8 cellular contexts compared by ENCODE assay signal in the genomic region with DNA sequence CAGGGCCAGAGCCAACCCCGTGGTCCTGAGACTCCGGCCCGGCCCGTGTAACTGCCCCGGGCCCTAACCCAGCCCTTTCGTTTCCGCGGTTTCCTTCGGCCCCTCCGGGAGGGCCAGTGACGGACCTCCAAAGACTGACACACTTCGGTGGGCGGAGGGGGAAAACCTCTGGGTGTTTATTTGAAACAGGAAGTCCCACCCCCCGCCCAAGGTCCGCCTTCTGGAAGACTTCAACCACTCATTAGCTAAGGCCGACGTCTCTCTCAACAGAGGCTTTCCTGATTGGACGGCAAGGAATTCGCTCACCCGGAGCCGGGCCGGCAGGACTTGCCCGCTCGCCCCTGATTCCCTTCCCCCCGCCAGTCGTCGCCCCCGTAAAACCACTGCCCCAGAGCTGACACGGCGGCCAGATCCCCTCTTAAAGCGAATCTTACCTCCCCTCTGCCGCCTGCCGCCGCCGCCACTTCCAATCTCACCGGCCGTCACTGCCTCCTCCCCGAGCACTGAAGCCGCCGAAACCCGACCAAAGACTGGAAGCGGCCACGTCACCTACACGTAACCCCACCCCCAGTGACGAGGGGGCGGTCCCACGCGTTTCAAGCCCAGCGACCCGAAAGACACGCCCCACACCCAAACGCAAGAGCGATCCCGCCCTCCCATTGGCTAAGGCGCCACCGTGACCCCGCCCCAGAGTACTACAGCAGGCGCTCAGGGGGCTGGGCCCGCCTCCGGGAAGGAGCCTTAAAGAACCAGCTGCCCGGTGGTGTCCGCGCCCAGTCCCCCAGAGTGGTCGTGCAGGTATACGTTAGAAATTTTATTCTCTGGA. TPM values are rescaled to one million over a fixed set of nuclear protein-coding genes. Genes with fewer than 3 reads are reported as not detected.
DNase-seq lines count a peak whose midpoint lies in the region; ATAC-seq, FAIRE-seq and TF ChIP-seq lines count a peak whose summit lies in the region.

A gene with protein sequence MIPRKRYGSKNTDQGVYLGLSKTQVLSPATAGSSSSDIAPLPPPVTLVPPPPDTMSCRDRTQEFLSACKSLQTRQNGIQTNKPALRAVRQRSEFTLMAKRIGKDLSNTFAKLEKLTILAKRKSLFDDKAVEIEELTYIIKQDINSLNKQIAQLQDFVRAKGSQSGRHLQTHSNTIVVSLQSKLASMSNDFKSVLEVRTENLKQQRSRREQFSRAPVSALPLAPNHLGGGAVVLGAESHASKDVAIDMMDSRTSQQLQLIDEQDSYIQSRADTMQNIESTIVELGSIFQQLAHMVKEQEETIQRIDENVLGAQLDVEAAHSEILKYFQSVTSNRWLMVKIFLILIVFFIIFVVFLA (minus strand): TSS at position 532 of the 826 bp plus-strand sequence. CDS start 808 bp downstream, outside the sequence.

- H4K20me1 ChIP-seq in HepG2 (ENCODE audit: insufficient read depth, low read length): no peaks in the 10 kb centered on the region

- H3K9me3 Mint-ChIP-seq in CD14-positive monocyte: no peaks in the 10 kb centered on the region

- peak within 1 kb of the TSS; percentile 99 to 100 (median 99) for H3K27ac Mint-ChIP-seq in CD14-positive monocyte

- peaks cover 24 to 46% of the 10 kb centered on the region in 2 experiments for H3K36me3 ChIP-seq in HepG2 (replicated peaks in 1 of 2; ENCODE audit: control insufficient read depth in 1 of 2, insufficient read depth in 2 of 2, low read length in 2 of 2)

- peak; percentile 78 for ATAC-seq in GM19397 (IDR thresholded peaks at IDR 0.05; ENCODE audit: unreplicated experiment)
- peak; percentile 71 for ATAC-seq in HG03571 (IDR thresholded peaks at IDR 0.05; ENCODE audit: unreplicated experiment)
- ATAC-seq in HepG2: peak; percentile 90

- peak within 1 kb of the TSS; percentile 97 to 98 for H3K4me3 Mint-ChIP-seq in CD14-positive monocyte

- peak; percentile 59 for FAIRE-seq in HepG2 (lab: Jason Lieb, UNC)

- H3K4me3 ChIP-seq in HepG2 (replicated peaks in 1 of 3; ENCODE audit: insufficient read depth in 1 of 3, low read depth in 2 of 3, low read length in 3 of 3): peak within 1 kb of the TSS; percentile 78 to 100 (median 99)

- H3K27me3 ChIP-seq in HepG2 (ENCODE audit: control insufficient read depth in 1 of 2, insufficient read depth in 2 of 2, low read length in 2 of 2): no peaks in the 10 kb centered on the region; a peak in 1 of 5 replicates

- intact Hi-C loops in CD14-positive monocyte (cut with micrococcal nuclease): loop anchor here (2.0 to 5.0 kb wide), 3 partner anchors 27 to 45 kb away; a partner anchor contains a TSS
- intact Hi-C loops in HepG2 (cut with micrococcal nuclease; ENCODE audit: unreplicated experiment): loop anchor here (1.0 to 2.0 kb wide), 3 partner anchors 10 to 45 kb away; a partner anchor contains a TSS

- peak within 1 kb of the TSS; percentile 94 for H3K9ac ChIP-seq in HepG2 (ENCODE audit: insufficient read depth, low read depth, low read length)

- no peak within 1 kb of the TSS for H2AFZ ChIP-seq in HepG2 (ENCODE audit: low read length)

- in situ Hi-C loops in HepG2 (cut with HindIII; ENCODE audit: extremely low pct_ligation_motif_present, low pct_unique_long_range_greater_than_20kb): loop anchor here (5.0 kb wide), 1 partner anchor 44 kb away; a partner anchor contains a TSS

- TF ChIP-seq RAD21 in HepG2 (CRISPR knock-in tag; IDR thresholded peaks at IDR 0.05): no peak

- peaks cover 32% of the 10 kb centered on the region for H3K4me1 Mint-ChIP-seq in CD14-positive monocyte

- peaks cover 32% of the 10 kb centered on the region for H3K4me1 ChIP-seq in HepG2 (ENCODE audit: insufficient read depth, low read length)

- no peak for TF ChIP-seq CTCF in CD14-positive monocyte (IDR thresholded peaks at IDR 0.05)
- TF ChIP-seq CTCF in HepG2 (CRISPR knock-in tag; IDR thresholded peaks at IDR 0.05): no peak

- no peaks in the 10 kb centered on the region for H3K27me3 Mint-ChIP-seq in CD14-positive monocyte (ENCODE audit: low read depth in 3 of 3)

- no peaks in the 10 kb centered on the region for H3K9me3 ChIP-seq in HepG2 (ENCODE audit: low read length)

- H3K36me3 Mint-ChIP-seq in CD14-positive monocyte: peaks cover 46 to 55% of the 10 kb centered on the region in 2 donors

- 1% methylated on average over 19 of the region's 65 CpGs for WGBS in HepG2 (ENCODE audit: low lambda C conversion rate)

- BruUV-seq in HepG2 (replicated peaks; lab: Mats Ljungman, UMichigan): TSS peak; percentile 79

- H3K79me2 ChIP-seq in HepG2 (ENCODE audit: insufficient read depth, low read length): peaks cover 35% of the 10 kb centered on the region

- no peak for TF ChIP-seq EP300 in HepG2 (IDR thresholded peaks at IDR 0.05; ENCODE audit: low read depth in 2 of 2, low read length in 2 of 2)
- no peak for TF ChIP-seq EP300 in HepG2 (CRISPR knock-in tag; IDR thresholded peaks at IDR 0.05; ENCODE audit: borderline replicate concordance)

- peak; percentile 79 to 88 for TF ChIP-seq POLR2A in HepG2 (IDR thresholded peaks at IDR 0.05; ENCODE audit: insufficient read depth in 1 of 2, low read depth in 2 of 2, low read length in 2 of 2)

- CTCF ChIA-PET in HepG2 (lab: Yijun Ruan, JAX; ENCODE audit: low intra/inter-chr PET ratio, low total read pairs): no interaction called here

- peak within 1 kb of the TSS; percentile 92 for H3K4me2 ChIP-seq in HepG2 (ENCODE audit: low read depth, low read length)

- peak; percentile 99 for DNase-seq in CD14-positive monocyte (ENCODE audit: low spot score)
- peak; percentile 98 for DNase-seq in NCI-H82 (lab: John Stamatoyannopoulos, UW)
- peak; percentile 100 for DNase-seq in activated CD4-positive, alpha-beta T cell treated with anti-CD3 and anti-CD28 coated beads, Interleukin-2, amount 50 U/mL, for 48 hours
- peak; percentile 99 for DNase-seq in dermis blood vessel endothelial cell
- peak; percentile 97 for DNase-seq in HepG2 (ENCODE audit: low spot score)
- peak; percentile 100 for DNase-seq in stimulated activated CD4-positive, alpha-beta T cell treated with anti-CD3 and anti-CD28 coated beads, Interleukin-4, amount 100 ng/mL, for 1 hour

- POLR2A ChIA-PET in HepG2 (lab: Yijun Ruan, JAX): interaction anchor here (0.5 to 2.8 kb wide), 38 partner anchors 9 to 857 kb away, joined by 3 to 164 read pairs (median 4); a partner anchor contains a TSS

- H3K27ac ChIP-seq in HepG2 (ENCODE audit: extremely low read length, insufficient read depth, low read length): peak within 1 kb of the TSS; percentile 95

TF ChIP-seq in HepG2, 621 proteins besides CTCF, POLR2A, EP300 and RAD21 (continues in another document):
- TF ChIP-seq ZNF20 (CRISPR knock-in tag; IDR thresholded peaks at IDR 0.05) (0 out of 2 replicates have a peak, but pooled peaks have one; percentile 52), ZNF124 (CRISPR knock-in tag; IDR thresholded peaks at IDR 0.05) (0 out of 2 replicates have a peak, but pooled peaks have one; percentile 38), ZNF562 (CRISPR knock-in tag; IDR thresholded peaks at IDR 0.05; ENCODE audit: borderline replicate concordance) (no peak), RFX5 (IDR thresholded peaks at IDR 0.05; ENCODE audit: low read depth, low read length) (peak; percentile 56), ZNF790 (CRISPR knock-in tag; IDR thresholded peaks at IDR 0.05; ENCODE audit: borderline replicate concordance) (no peak), KAT8 (CRISPR knock-in tag; IDR thresholded peaks at IDR 0.05) (peak; percentile 81), SMAD1 (CRISPR knock-in tag; IDR thresholded peaks at IDR 0.05; ENCODE audit: borderline replicate concordance, low read depth) (no peak; the same call in 1 of the 2 replicates), NCOA2 (CRISPR knock-in tag; IDR thresholded peaks at IDR 0.05) (peak; percentile 55), ZNF441 (CRISPR knock-in tag; IDR thresholded peaks at IDR 0.05; ENCODE audit: borderline replicate concordance) (peak; percentile 13; the same call in 1 of the 2 replicates), RBFOX2 (IDR thresholded peaks at IDR 0.05; ENCODE audit: low read depth, low read length) (peak; percentile 89), ETV5 (CRISPR knock-in tag; IDR thresholded peaks at IDR 0.05; ENCODE audit: borderline replicate concordance) (no peak; the same call in 1 of the 2 replicates)
- TF ChIP-seq, protein P1, sequence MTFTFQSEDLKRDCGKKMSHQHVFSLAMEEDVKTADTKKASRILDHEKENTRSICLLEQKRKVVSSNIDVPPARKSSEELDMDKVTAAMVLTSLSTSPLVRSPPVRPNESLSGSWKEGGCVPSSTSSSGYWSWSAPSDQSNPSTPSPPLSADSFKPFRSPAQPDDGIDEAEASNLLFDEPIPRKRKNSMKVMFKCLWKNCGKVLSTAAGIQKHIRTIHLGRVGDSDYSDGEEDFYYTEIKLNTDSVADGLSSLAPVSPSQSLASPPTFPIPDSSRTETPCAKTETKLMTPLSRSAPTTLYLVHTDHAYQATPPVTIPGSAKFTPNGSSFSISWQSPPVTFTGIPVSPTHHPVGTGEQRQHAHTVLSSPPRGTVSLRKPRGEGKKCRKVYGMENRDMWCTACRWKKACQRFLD (CRISPR knock-in tag; IDR thresholded peaks at IDR 0.05; ENCODE audit: borderline replicate concordance): no peak

RNA-seq across cellular contexts. Expression of the gene that starts here (rescaled TPM):
- polyA plus RNA-seq in CD14-positive monocyte: 10 to 100 TPM; 38.5 to 39.6 TPM
- total RNA-seq in dermis blood vessel endothelial cell: 34.4 and 36.8 TPM in 2 replicates
- total RNA-seq in HepG2 (2016; rRNA removed; fragmentation: Illumina TruSeq; extraction: Trizol): 26.9 and 29.2 TPM in 2 replicates
- total RNA-seq in HepG2 (2016; cell fraction: cytosol; rRNA removed; fragmentation: Illumina TruSeq; extraction: Trizol; ENCODE audit: low read depth): 11.5 and 13.1 TPM in 2 replicates
- total RNA-seq in HepG2 (2016; cell fraction: insoluble cytoplasmic fraction; rRNA removed; fragmentation: Illumina TruSeq; extraction: Trizol): 28.7 and 31.4 TPM in 2 replicates
- 21.4 and 25.5 TPM in 2 replicates for total RNA-seq in HepG2 (2016; cell fraction: membrane; rRNA removed; fragmentation: Illumina TruSeq; extraction: Trizol)
- total RNA-seq in HepG2 (2016; cell fraction: nucleus; rRNA removed; fragmentation: Illumina TruSeq; extraction: Trizol): 19.8 and 21.0 TPM in 2 replicates
- polyA plus RNA-seq in HepG2 (2011; rRNA removed): 30.0 and 36.6 TPM in 2 replicates
- 40.4 and 44.3 TPM in 2 replicates for polyA plus RNA-seq in HepG2 (2011; cell fraction: cytosol; rRNA removed)
- 58.1 and 64.7 TPM in 2 replicates for polyA plus RNA-seq in HepG2 (2011; cell fraction: nucleus; rRNA removed)
- 34.4 and 38.4 TPM in 2 replicates for polyA plus RNA-seq in HepG2 (2012)
- 16.7 and 21.3 TPM in 2 replicates for polyA plus RNA-seq in HepG2 (2016; cell fraction: cytosol; fragmentation: Illumina TruSeq; extraction: Trizol; ENCODE audit: low read depth)
- 46.7 and 47.9 TPM in 2 replicates for polyA plus RNA-seq in HepG2 (2016; cell fraction: insoluble cytoplasmic fraction; fragmentation: Illumina TruSeq; extraction: Trizol; ENCODE audit: low read depth)
- polyA plus RNA-seq in HepG2 (2016; cell fraction: membrane; fragmentation: Illumina TruSeq; extraction: Trizol; ENCODE audit: low read depth): 24.0 and 30.0 TPM in 2 replicates
- 28.2 and 33.5 TPM in 2 replicates for polyA plus RNA-seq in HepG2 (2016; cell fraction: nucleus; fragmentation: Illumina TruSeq; extraction: Trizol; ENCODE audit: insufficient read depth, low read depth)
- polyA minus RNA-seq in HepG2 (2011; rRNA and poly(A)+ RNA removed; ENCODE audit: low replicate concordance): 75.1 and 110 TPM in 2 replicates
- polyA minus RNA-seq in HepG2 (2011; cell fraction: cytosol; rRNA and poly(A)+ RNA removed): 15.7 and 21.4 TPM in 2 replicates
- polyA minus RNA-seq in HepG2 (2011; cell fraction: nucleus; rRNA and poly(A)+ RNA removed): 39.8 and 49.6 TPM in 2 replicates

Comparison
In these comparisons a context has a peak if more than half of its experiments do, and no peak if none do; other contexts are left out.
1. Peak in every context shown above with its lines: DNase-seq, ATAC-seq, H3K4me3 ChIP-seq and H3K27ac ChIP-seq.